8 cellular contexts compared by ENCODE assay signal in genomic region chr1:156504821-156505678, GRCh38. TPM values are rescaled to one million over a fixed set of nuclear protein-coding genes. Genes with fewer than 3 reads are reported as not detected.
DNase-seq lines count a peak whose midpoint lies in the region; ATAC-seq and TF ChIP-seq lines count a peak whose summit lies in the region.

No MANE protein-coding gene starts in this region.

- peaks cover 71% of the 10 kb centered on the region for H3K4me1 Mint-ChIP-seq in dendritic cell treated with granulocyte-macrophage colony-stimulating factor and Interleukin-4, amounts not matched to agents 40 ng/mL and 50 ng/mL, for 4 days (ENCODE audit: low read depth)

- DNase-seq in AG09319 (ENCODE audit: extremely low read depth, low read depth) (peak; percentile 99), NCI-H748 (lab: John Stamatoyannopoulos, UW; ENCODE audit: unreplicated experiment) (peak; percentile 98), left lung (peak; percentile 100)
- DNase-seq in activated CD4-positive, alpha-beta T cell treated with anti-CD3 and anti-CD28 coated beads, Interleukin-2, amount 50 U/mL, for 24 hours (ENCODE audit: low read depth in 1 of 2, low spot score in 1 of 2) = peak; percentile 90 to 97
- DNase-seq in stimulated activated CD4-positive, alpha-beta T cell treated with anti-CD3 and anti-CD28 coated beads, Interleukin-2, amount 100 ng/mL, for 24 hours = peak; percentile 98

- no peaks in the 10 kb centered on the region for H3K9me3 Mint-ChIP-seq in dendritic cell treated with granulocyte-macrophage colony-stimulating factor and Interleukin-4, amounts not matched to agents 40 ng/mL and 50 ng/mL, for 4 days

- peak overlapping the region; percentile 15 to 33 for H3K4me3 ChIP-seq in left lung

- ATAC-seq in HG03520 (IDR thresholded peaks at IDR 0.05; ENCODE audit: unreplicated experiment) (peak; percentile 38), left lung (peak; percentile 40)

- peak overlapping the region; percentile 79 for H3K4me3 Mint-ChIP-seq in dendritic cell treated with granulocyte-macrophage colony-stimulating factor and Interleukin-4, amounts not matched to agents 40 ng/mL and 50 ng/mL, for 4 days

- H3K27me3 Mint-ChIP-seq in dendritic cell treated with granulocyte-macrophage colony-stimulating factor and Interleukin-4, amounts not matched to agents 40 ng/mL and 50 ng/mL, for 4 days = no peaks in the 10 kb centered on the region

- H3K27ac ChIP-seq in left lung = peak overlapping the region; percentile 98 to 100

- peak; percentile 65 for TF ChIP-seq POLR2A in GM19193 (IDR thresholded peaks at IDR 0.05; ENCODE audit: extremely low read depth, insufficient read depth, insufficient read length)

- H3K4me1 ChIP-seq in left lung = peaks cover 48 to 70% of the 10 kb centered on the region in 2 donors

- no peak for TF ChIP-seq CTCF in AG09319 (IDR thresholded peaks at IDR 0.05; ENCODE audit: low read depth, low read length)
- peak in 1 of 2 donors; percentile 12 for TF ChIP-seq CTCF in left lung (IDR thresholded peaks at IDR 0.05)

- no peaks in the 10 kb centered on the region for H3K27me3 ChIP-seq in left lung

- no peaks in the 10 kb centered on the region for H3K9me3 ChIP-seq in left lung

- H3K36me3 Mint-ChIP-seq in dendritic cell treated with granulocyte-macrophage colony-stimulating factor and Interleukin-4, amounts not matched to agents 40 ng/mL and 50 ng/mL, for 4 days (ENCODE audit: low read depth) = peaks cover 4% of the 10 kb centered on the region

- H3K27ac Mint-ChIP-seq in dendritic cell treated with granulocyte-macrophage colony-stimulating factor and Interleukin-4, amounts not matched to agents 40 ng/mL and 50 ng/mL, for 4 days = peak overlapping the region; percentile 100

- intact Hi-C loops in dendritic cell treated with granulocyte-macrophage colony-stimulating factor and Interleukin-4, amounts not matched to agents 40 ng/mL and 50 ng/mL, for 4 days (cut with micrococcal nuclease) = loop anchor here (5.0 kb wide), 1 partner anchor 67 kb away; the partner anchor contains the start of gene IQGAP3
- intact Hi-C loops in left lung (cut with DNase I) = no loop called here

- no peaks in the 10 kb centered on the region for H3K36me3 ChIP-seq in left lung

RNA-seq across cellular contexts. Expression of gene MEF2D, which starts 4.5 kb away (rescaled TPM):
- 10 to 100 TPM; 45.4 to 52.8 TPM for total RNA-seq in left lung

Comparison
In these comparisons a context has a peak if more than half of its experiments do, and no peak if none do; other contexts are left out.
1. Peak in every context shown above with its lines: DNase-seq, ATAC-seq, H3K4me3 ChIP-seq and H3K27ac ChIP-seq.